8 cellular contexts compared by ENCODE assay signal in the genomic region with DNA sequence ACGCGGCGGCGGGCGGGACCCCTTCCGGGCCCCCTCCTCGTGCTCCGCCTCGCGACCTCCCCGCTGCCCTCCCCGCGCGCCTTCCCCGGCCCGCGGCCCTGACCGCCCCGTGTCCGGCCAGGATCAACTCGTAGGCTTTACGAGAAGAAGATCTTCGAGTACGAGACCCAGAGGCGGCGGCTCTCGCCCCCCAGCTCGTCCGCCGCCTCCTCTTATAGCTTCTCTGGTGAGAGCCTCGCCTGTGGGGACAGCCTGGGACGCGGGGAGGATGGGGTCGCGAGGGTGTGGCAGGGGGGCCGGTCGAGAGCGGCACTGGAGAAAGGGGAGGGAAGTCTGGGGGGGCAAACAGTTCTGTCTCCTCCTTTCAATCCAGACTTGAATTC. TPM values are rescaled to one million over a fixed set of nuclear protein-coding genes. Genes with fewer than 3 reads are reported as not detected.
DNase-seq lines count a peak whose midpoint lies in the region.

No MANE protein-coding gene starts in this region.

- H3K4me1 ChIP-seq in iPS-20b (ENCODE audit: insufficient read depth, low read length) = peaks cover 10% of the 10 kb centered on the region

- peaks cover 7% of the 10 kb centered on the region; the same call in 1 of the 2 replicates for H3K27me3 ChIP-seq in iPS-20b (ENCODE audit: insufficient read depth, low read length)

- H3K9me3 ChIP-seq in iPS-20b (ENCODE audit: insufficient read depth, low read depth, low read length) = no peaks in the 10 kb centered on the region

- no peak for DNase-seq in T-helper 1 cell
- no peak for DNase-seq in activated T-helper 2 cell treated with anti-CD3 and anti-CD28 coated beads, Interferon-gamma antibody, Interleukin-2, Interleukin-4, amounts not matched to agents 10 μg/mL and 5 μg/mL and 100 μg/mL, durations not matched to agents 14 hours and 24 hours and 36 hours (ENCODE audit: low spot score)
- no peak for DNase-seq in nucleus accumbens (lab: John Stamatoyannopoulos, UW)
- no peak for DNase-seq in DMS79 (lab: John Stamatoyannopoulos, UW)
- no peak for DNase-seq in activated gamma-delta T cell treated with Interleukin-2 at 50 U/mL for 16 hours

- H3K4me3 Mint-ChIP-seq in T-helper 1 cell treated with Interleukin-12 subunit alpha and Interleukin-12 subunit beta and Interleukin-4 antibody, amounts not matched to agents 30 μg/mL and 1 μg/mL, for 36 hours = peak overlapping the region; percentile 82
- H3K4me3 Mint-ChIP-seq in activated T-helper 2 cell treated with anti-CD3 and anti-CD28 coated beads, Interferon-gamma antibody, Interleukin-2, Interleukin-4, amounts not matched to agents 10 μg/mL and 5 μg/mL and 100 μg/mL, durations not matched to agents 14 hours and 24 hours and 36 hours (ENCODE audit: low read depth) = peak overlapping the region; percentile 87

- peak overlapping the region; percentile 89 for H3K9ac ChIP-seq in iPS-20b (ENCODE audit: low read depth, low read length)

- no peaks in the 10 kb centered on the region for H3K9me3 Mint-ChIP-seq in T-helper 1 cell treated with Interleukin-12 subunit alpha and Interleukin-12 subunit beta and Interleukin-4 antibody, amounts not matched to agents 30 μg/mL and 1 μg/mL, for 36 hours
- H3K9me3 Mint-ChIP-seq in activated T-helper 2 cell treated with anti-CD3 and anti-CD28 coated beads, Interferon-gamma antibody, Interleukin-2, Interleukin-4, amounts not matched to agents 10 μg/mL and 5 μg/mL and 100 μg/mL, durations not matched to agents 14 hours and 24 hours and 36 hours = no peaks in the 10 kb centered on the region

- peaks cover 7% of the 10 kb centered on the region; the same call in 1 of the 2 replicates for H3K36me3 ChIP-seq in iPS-20b (ENCODE audit: insufficient read depth, low read depth, low read length)

- H3K27ac ChIP-seq in iPS-20b (ENCODE audit: low read length) = no peak overlapping the region
- peak overlapping the region; percentile 91 for H3K27ac ChIP-seq in temporal lobe (ENCODE audit: low read depth, low read length)

- peak overlapping the region; percentile 80 for H3K27ac Mint-ChIP-seq in T-helper 1 cell treated with Interleukin-12 subunit alpha and Interleukin-12 subunit beta and Interleukin-4 antibody, amounts not matched to agents 30 μg/mL and 1 μg/mL, for 36 hours
- H3K27ac Mint-ChIP-seq in activated T-helper 2 cell treated with anti-CD3 and anti-CD28 coated beads, Interferon-gamma antibody, Interleukin-2, Interleukin-4, amounts not matched to agents 10 μg/mL and 5 μg/mL and 100 μg/mL, durations not matched to agents 14 hours and 24 hours and 36 hours = peak overlapping the region; percentile 88

- intact Hi-C loops in activated T-helper 2 cell treated with anti-CD3 and anti-CD28 coated beads, Interferon-gamma antibody, Interleukin-2, Interleukin-4, amounts not matched to agents 10 μg/mL and 5 μg/mL and 100 μg/mL, durations not matched to agents 14 hours and 24 hours and 36 hours (cut with micrococcal nuclease) = loop anchor here (5.0 to 10.0 kb wide), 2 partner anchors 407 to 455 kb away; a partner anchor contains a TSS

- H3K27me3 Mint-ChIP-seq in T-helper 1 cell treated with Interleukin-12 subunit alpha and Interleukin-12 subunit beta and Interleukin-4 antibody, amounts not matched to agents 30 μg/mL and 1 μg/mL, for 36 hours (ENCODE audit: low read depth) = no peaks in the 10 kb centered on the region
- no peaks in the 10 kb centered on the region for H3K27me3 Mint-ChIP-seq in activated T-helper 2 cell treated with anti-CD3 and anti-CD28 coated beads, Interferon-gamma antibody, Interleukin-2, Interleukin-4, amounts not matched to agents 10 μg/mL and 5 μg/mL and 100 μg/mL, durations not matched to agents 14 hours and 24 hours and 36 hours (ENCODE audit: low read depth)

- peaks cover 17% of the 10 kb centered on the region for H3K4me1 Mint-ChIP-seq in T-helper 1 cell treated with Interleukin-12 subunit alpha and Interleukin-12 subunit beta and Interleukin-4 antibody, amounts not matched to agents 30 μg/mL and 1 μg/mL, for 36 hours (ENCODE audit: low read depth)
- H3K4me1 Mint-ChIP-seq in activated T-helper 2 cell treated with anti-CD3 and anti-CD28 coated beads, Interferon-gamma antibody, Interleukin-2, Interleukin-4, amounts not matched to agents 10 μg/mL and 5 μg/mL and 100 μg/mL, durations not matched to agents 14 hours and 24 hours and 36 hours (ENCODE audit: low read depth) = peaks cover 9% of the 10 kb centered on the region

- H3K4me3 ChIP-seq in iPS-20b (ENCODE audit: low read length) = peak overlapping the region; percentile 84

- H3K36me3 Mint-ChIP-seq in T-helper 1 cell treated with Interleukin-12 subunit alpha and Interleukin-12 subunit beta and Interleukin-4 antibody, amounts not matched to agents 30 μg/mL and 1 μg/mL, for 36 hours (ENCODE audit: low read depth) = peaks cover 7% of the 10 kb centered on the region
- H3K36me3 Mint-ChIP-seq in activated T-helper 2 cell treated with anti-CD3 and anti-CD28 coated beads, Interferon-gamma antibody, Interleukin-2, Interleukin-4, amounts not matched to agents 10 μg/mL and 5 μg/mL and 100 μg/mL, durations not matched to agents 14 hours and 24 hours and 36 hours (ENCODE audit: low read depth) = peaks cover 13% of the 10 kb centered on the region

RNA-seq across cellular contexts. Expression of a gene that starts 0.5 kb away (rescaled TPM):
- total RNA-seq in activated T-helper 2 cell treated with anti-CD3 and anti-CD28 coated beads, Interferon-gamma antibody, Interleukin-2, Interleukin-4, amounts not matched to agents 10 μg/mL and 5 μg/mL and 100 μg/mL, durations not matched to agents 14 hours and 24 hours and 36 hours = 95.6 and 98.8 TPM in 2 replicates
- total RNA-seq in temporal lobe = 14.0 TPM

RNA-seq across cellular contexts. Expression of a gene that starts 5.1 kb away (rescaled TPM):
- 1,005 and 1,026 TPM in 2 replicates for total RNA-seq in activated T-helper 2 cell treated with anti-CD3 and anti-CD28 coated beads, Interferon-gamma antibody, Interleukin-2, Interleukin-4, amounts not matched to agents 10 μg/mL and 5 μg/mL and 100 μg/mL, durations not matched to agents 14 hours and 24 hours and 36 hours
- 88.8 TPM for total RNA-seq in temporal lobe

RNA-seq across cellular contexts. Expression of a gene that starts 18.6 kb away (rescaled TPM):
- 2,692 and 2,787 TPM in 2 replicates for total RNA-seq in activated T-helper 2 cell treated with anti-CD3 and anti-CD28 coated beads, Interferon-gamma antibody, Interleukin-2, Interleukin-4, amounts not matched to agents 10 μg/mL and 5 μg/mL and 100 μg/mL, durations not matched to agents 14 hours and 24 hours and 36 hours
- total RNA-seq in temporal lobe = 2,159 TPM

RNA-seq across cellular contexts. Expression of a gene that starts 29.5 kb away (rescaled TPM):
- 18.1 TPM in 2 replicates for total RNA-seq in activated T-helper 2 cell treated with anti-CD3 and anti-CD28 coated beads, Interferon-gamma antibody, Interleukin-2, Interleukin-4, amounts not matched to agents 10 μg/mL and 5 μg/mL and 100 μg/mL, durations not matched to agents 14 hours and 24 hours and 36 hours
- total RNA-seq in temporal lobe = 4.2 TPM

RNA-seq across cellular contexts. Expression of a gene that starts 31.8 kb away (rescaled TPM):
- total RNA-seq in activated T-helper 2 cell treated with anti-CD3 and anti-CD28 coated beads, Interferon-gamma antibody, Interleukin-2, Interleukin-4, amounts not matched to agents 10 μg/mL and 5 μg/mL and 100 μg/mL, durations not matched to agents 14 hours and 24 hours and 36 hours = 77.3 TPM in 2 replicates
- total RNA-seq in temporal lobe = 9.3 TPM

Comparison
In these comparisons a context has a peak if more than half of its experiments do, and no peak if none do; other contexts are left out.
1. RNA of a gene that starts 5.1 kb away (total RNA-seq): 1,005 to 1,026 TPM in activated T-helper 2 cell treated with anti-CD3 and anti-CD28 coated beads, Interferon-gamma antibody, Interleukin-2, Interleukin-4, amounts not matched to agents 10 μg/mL and 5 μg/mL and 100 μg/mL, durations not matched to agents 14 hours and 24 hours and 36 hours; 88.8 TPM in temporal lobe (single experiment); every median in the first group is over 10 times any median in the second.